In genomic region chrX:65644621-65645287, GRCh38 we compare ENCODE assay signal across 8 cellular contexts. TPM values are rescaled to one million over a fixed set of nuclear protein-coding genes. Genes with fewer than 3 reads are reported as not detected.
DNase-seq lines count a peak whose midpoint lies in the region; ATAC-seq, FAIRE-seq and TF ChIP-seq lines count a peak whose summit lies in the region.

No MANE protein-coding gene starts in this region.

- no peaks in the 10 kb centered on the region for H3K36me3 ChIP-seq in SJCRH30
- H3K36me3 ChIP-seq in pancreas: no peaks in the 10 kb centered on the region
- H3K36me3 ChIP-seq in endodermal cell (ENCODE audit: control insufficient read depth, insufficient read depth, low read length): no peaks in the 10 kb centered on the region

- no peaks in the 10 kb centered on the region for H3K36me3 Mint-ChIP-seq in activated T-helper 2 cell treated with anti-CD3 and anti-CD28 coated beads, Interferon-gamma antibody, Interleukin-2, Interleukin-4, amounts not matched to agents 10 μg/mL and 5 μg/mL and 100 μg/mL, durations not matched to agents 14 hours and 24 hours and 36 hours (ENCODE audit: low read depth)
- no peaks in the 10 kb centered on the region for H3K36me3 Mint-ChIP-seq in endodermal cell (ENCODE audit: low read depth)

- no peaks in the 10 kb centered on the region for H3K9me3 Mint-ChIP-seq in activated T-helper 2 cell treated with anti-CD3 and anti-CD28 coated beads, Interferon-gamma antibody, Interleukin-2, Interleukin-4, amounts not matched to agents 10 μg/mL and 5 μg/mL and 100 μg/mL, durations not matched to agents 14 hours and 24 hours and 36 hours
- peaks cover 54% of the 10 kb centered on the region for H3K9me3 Mint-ChIP-seq in endodermal cell

- no peak overlapping the region for H3K9ac ChIP-seq in endodermal cell (ENCODE audit: extremely low read depth, low read length, poor library complexity, severe bottlenecking)

- no peak overlapping the region for H3K27ac Mint-ChIP-seq in activated T-helper 2 cell treated with anti-CD3 and anti-CD28 coated beads, Interferon-gamma antibody, Interleukin-2, Interleukin-4, amounts not matched to agents 10 μg/mL and 5 μg/mL and 100 μg/mL, durations not matched to agents 14 hours and 24 hours and 36 hours
- H3K27ac Mint-ChIP-seq in endodermal cell: no peak overlapping the region

- no peak overlapping the region for H3K4me3 Mint-ChIP-seq in activated T-helper 2 cell treated with anti-CD3 and anti-CD28 coated beads, Interferon-gamma antibody, Interleukin-2, Interleukin-4, amounts not matched to agents 10 μg/mL and 5 μg/mL and 100 μg/mL, durations not matched to agents 14 hours and 24 hours and 36 hours (ENCODE audit: low read depth)
- no peak overlapping the region for H3K4me3 Mint-ChIP-seq in endodermal cell

- FAIRE-seq in pancreas (lab: Jason Lieb, UNC): no peak

- intact Hi-C loops in pancreas (cut with DNase I): no loop called here
- intact Hi-C loops in activated T-helper 2 cell treated with anti-CD3 and anti-CD28 coated beads, Interferon-gamma antibody, Interleukin-2, Interleukin-4, amounts not matched to agents 10 μg/mL and 5 μg/mL and 100 μg/mL, durations not matched to agents 14 hours and 24 hours and 36 hours (cut with micrococcal nuclease): no loop called here

- H3K9me3 ChIP-seq in SJCRH30 (replicated peaks) (no peaks in the 10 kb centered on the region), pancreas (no peaks in the 10 kb centered on the region), endodermal cell (ENCODE audit: control insufficient read depth, low read length) (no peaks in the 10 kb centered on the region)

- TF ChIP-seq CTCF in fibroblast of pulmonary artery (IDR thresholded peaks at IDR 0.05; ENCODE audit: low read length, missing control alignments) (no peak), pancreas (IDR thresholded peaks at IDR 0.05) (no peak), endodermal cell (conservative IDR thresholded peaks at IDR 0.05) (no peak)

- H3K27me3 ChIP-seq in SJCRH30 (no peaks in the 10 kb centered on the region), pancreas (no peaks in the 10 kb centered on the region), endodermal cell (ENCODE audit: control insufficient read depth, insufficient read depth, low read length, poor library complexity, severe bottlenecking) (no peaks in the 10 kb centered on the region)

- peaks cover 8% of the 10 kb centered on the region for H3K4me1 Mint-ChIP-seq in activated T-helper 2 cell treated with anti-CD3 and anti-CD28 coated beads, Interferon-gamma antibody, Interleukin-2, Interleukin-4, amounts not matched to agents 10 μg/mL and 5 μg/mL and 100 μg/mL, durations not matched to agents 14 hours and 24 hours and 36 hours (ENCODE audit: low read depth)
- H3K4me1 Mint-ChIP-seq in endodermal cell: peaks cover 5% of the 10 kb centered on the region

- WGBS in pancreas, 2 donors: 30 to 52% methylated on average over 1 of the region's 1 CpG
- 52 to 71% methylated on average over 1 of the region's 1 CpG for WGBS in endodermal cell (ENCODE audit: insufficient coverage in 1 of 2, insufficient read length in 1 of 2), 2 experiments

- peak; percentile 88 to 94 (median 91) for ATAC-seq in pancreas

- H3K4me1 ChIP-seq in SJCRH30: no peaks in the 10 kb centered on the region
- peaks cover 0 to 8% (median 0%) of the 10 kb centered on the region in 3 donors for H3K4me1 ChIP-seq in pancreas
- H3K4me1 ChIP-seq in endodermal cell (ENCODE audit: control insufficient read depth, insufficient read depth, low read length): no peaks in the 10 kb centered on the region

- peak; percentile 88 for DNase-seq in GM03348 (ENCODE audit: low spot score)
- DNase-seq in SJCRH30: peak; percentile 13 to 20
- peak; percentile 84 for DNase-seq in fibroblast of pulmonary artery (ENCODE audit: low read depth)
- peak; percentile 48 to 82 (median 74) for DNase-seq in pancreas
- no peak for DNase-seq in NCI-H748 (lab: John Stamatoyannopoulos, UW; ENCODE audit: unreplicated experiment)
- DNase-seq in GOT3 (lab: John Stamatoyannopoulos, UW): no peak
- DNase-seq in activated T-helper 2 cell treated with anti-CD3 and anti-CD28 coated beads, Interferon-gamma antibody, Interleukin-2, Interleukin-4, amounts not matched to agents 10 μg/mL and 5 μg/mL and 100 μg/mL, durations not matched to agents 14 hours and 24 hours and 36 hours (ENCODE audit: low spot score): no peak
- no peak for DNase-seq in endodermal cell

- H3K27me3 Mint-ChIP-seq in activated T-helper 2 cell treated with anti-CD3 and anti-CD28 coated beads, Interferon-gamma antibody, Interleukin-2, Interleukin-4, amounts not matched to agents 10 μg/mL and 5 μg/mL and 100 μg/mL, durations not matched to agents 14 hours and 24 hours and 36 hours (ENCODE audit: low read depth): no peaks in the 10 kb centered on the region
- no peaks in the 10 kb centered on the region for H3K27me3 Mint-ChIP-seq in endodermal cell (ENCODE audit: insufficient read depth)

- no peak overlapping the region for H3K4me3 ChIP-seq in SJCRH30
- H3K4me3 ChIP-seq in fibroblast of pulmonary artery (replicated peaks; ENCODE audit: low read depth, low read length): no peak overlapping the region
- H3K4me3 ChIP-seq in pancreas: no peak overlapping the region
- H3K4me3 ChIP-seq in endodermal cell (ENCODE audit: low read length): no peak overlapping the region

- H3K27ac ChIP-seq in SJCRH30 (no peak overlapping the region), pancreas (peak overlapping the region in 2 of 4 donors; percentile 53 to 57), endodermal cell (ENCODE audit: low read depth, low read length) (no peak overlapping the region)

RNA-seq across cellular contexts. Expression of gene MSN, which starts 22.7 kb away (rescaled TPM):
- 247 and 249 TPM in 2 replicates for total RNA-seq in SJCRH30 (2014; rRNA removed; shearing (Covaris generic))
- total RNA-seq in pancreas (10 to 100 TPM; 12.4 to 99.1 (median 25.9) TPM), endodermal cell (100 to 1,000 TPM; 141 to 188 TPM)
- polyA plus RNA-seq in pancreas: 10 to 100 TPM; 18.7 to 22.6 TPM
- total RNA-seq in activated T-helper 2 cell treated with anti-CD3 and anti-CD28 coated beads, Interferon-gamma antibody, Interleukin-2, Interleukin-4, amounts not matched to agents 10 μg/mL and 5 μg/mL and 100 μg/mL, durations not matched to agents 14 hours and 24 hours and 36 hours: 473 and 476 TPM in 2 replicates
- polyA plus RNA-seq in endodermal cell (2013, experiment 1 of 2): 193 TPM
- polyA plus RNA-seq in endodermal cell (2013, experiment 2 of 2): 187 TPM

Comparison
In these comparisons a context has a peak if more than half of its experiments do, and no peak if none do; other contexts are left out.
1. DNase-seq: peak in GM03348 (single experiment), SJCRH30 (2 of 2), fibroblast of pulmonary artery (single experiment) and pancreas (6 of 6); none in NCI-H748 (single experiment), GOT3 (single experiment), activated T-helper 2 cell treated with anti-CD3 and anti-CD28 coated beads, Interferon-gamma antibody, Interleukin-2, Interleukin-4, amounts not matched to agents 10 μg/mL and 5 μg/mL and 100 μg/mL, durations not matched to agents 14 hours and 24 hours and 36 hours (single experiment) and endodermal cell (single experiment).